24 cellular contexts compared by ENCODE assay signal in the genomic region with DNA sequence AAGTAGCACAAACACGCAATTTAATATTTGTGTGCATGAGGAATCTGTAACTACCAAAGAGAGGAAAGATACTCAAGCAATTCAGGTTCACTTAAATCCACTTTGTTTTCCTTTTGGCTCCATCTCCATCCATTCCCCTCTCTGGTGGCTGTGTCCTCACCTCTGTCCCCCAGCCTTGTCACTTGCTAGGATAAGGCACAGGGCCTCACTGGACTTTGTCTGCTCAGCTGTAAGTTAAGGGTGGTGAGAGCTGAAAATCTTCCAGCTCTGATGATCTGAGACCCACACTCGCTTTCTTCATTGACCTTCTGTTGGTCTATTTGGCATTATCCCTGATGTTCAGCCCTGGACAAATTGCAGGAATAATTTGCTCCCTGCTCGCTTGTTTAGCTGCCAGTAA.
"Had no signal": no experiment of that assay in that cellular context is flagged by ENCODE, and none has a peak within 500 bp of the region (broad histone marks: within the 10 kb centered on the region; RNA-seq: fewer than 3 reads in every experiment).

No MANE protein-coding gene starts in this region.

- H3K27me3 ChIP-seq: ovary, right atrium auricular region, stomach, testis, thyroid gland, transverse colon, upper lobe of left lung, vagina had no signal

- H3K4me3 ChIP-seq: left ventricle myocardium inferior, lung, mucosa of descending colon, ovary, right atrium auricular region, skin epidermis, stomach, testis, thyroid gland, transverse colon, upper lobe of left lung, vagina had no signal

- H3K36me3 ChIP-seq: left ventricle myocardium inferior, ovary, right atrium auricular region, stomach, thyroid gland, transverse colon, upper lobe of left lung, vagina had no signal

- H3K4me1 ChIP-seq: right atrium auricular region, stomach, testis, transverse colon, upper lobe of left lung, vagina had no signal

- ATAC-seq: mucosa of descending colon; naive thymus-derived CD4-positive, alpha-beta T cell; natural killer cell treated with Interleukin-12 subunit alpha and Interleukin-12 subunit beta and Interleukin-15 and Interleukin-18, amount 100 ng/mL, for 72 hours; sciatic nerve; stimulated activated naive B cell treated with anti-CD40 and anti-IgM and Interleukin-4, amounts not matched to agents 10 μg/mL and 1 μg/mL and 100 μg/mL, for 72 hours; stimulated activated naive CD8-positive, alpha-beta T cell treated with anti-CD3 and anti-CD28 coated beads, Interleukin-15, Interleukin-2, amounts not matched to agents 100 U/mL and 50 U/mL, for 24 hours had no signal

- H3K9me3 ChIP-seq: mucosa of descending colon, ovary, stomach, testis, thyroid gland, transverse colon, upper lobe of left lung, vagina had no signal

- DNase-seq: islet precursor cell; left ventricle myocardium inferior; mesendoderm; midbrain; mucosa of descending colon; naive thymus-derived CD4-positive, alpha-beta T cell; ovary; stimulated activated CD4-positive, alpha-beta T cell treated with anti-CD3 and anti-CD28 coated beads, Interleukin-12 subunit alpha, Interleukin-12 subunit beta, amount 100 ng/mL, for 4 hours; stimulated activated CD4-positive, alpha-beta T cell treated with anti-CD3 and anti-CD28 coated beads, Interleukin-15, amount 100 ng/mL, for 24 hours; stimulated activated CD4-positive, alpha-beta T cell treated with anti-CD3 and anti-CD28 coated beads, Interleukin-2, amount 100 ng/mL, for 24 hours; stimulated activated CD4-positive, alpha-beta T cell treated with anti-CD3 and anti-CD28 coated beads, Interleukin-4, amount 100 ng/mL, for 1 hour; stimulated activated naive B cell treated with anti-CD40 and anti-IgM and Interleukin-4, amounts not matched to agents 10 μg/mL and 1 μg/mL and 100 μg/mL, for 72 hours; stimulated activated naive CD8-positive, alpha-beta T cell treated with anti-CD3 and anti-CD28 coated beads, Interleukin-15, Interleukin-2, amounts not matched to agents 100 U/mL and 50 U/mL, for 24 hours; stomach; testis; transverse colon; upper lobe of left lung had no signal

- H3K27ac ChIP-seq: left ventricle myocardium inferior, ovary, right atrium auricular region, skin epidermis, stomach, testis, transverse colon, upper lobe of left lung, vagina had no signal
